In the genomic region with DNA sequence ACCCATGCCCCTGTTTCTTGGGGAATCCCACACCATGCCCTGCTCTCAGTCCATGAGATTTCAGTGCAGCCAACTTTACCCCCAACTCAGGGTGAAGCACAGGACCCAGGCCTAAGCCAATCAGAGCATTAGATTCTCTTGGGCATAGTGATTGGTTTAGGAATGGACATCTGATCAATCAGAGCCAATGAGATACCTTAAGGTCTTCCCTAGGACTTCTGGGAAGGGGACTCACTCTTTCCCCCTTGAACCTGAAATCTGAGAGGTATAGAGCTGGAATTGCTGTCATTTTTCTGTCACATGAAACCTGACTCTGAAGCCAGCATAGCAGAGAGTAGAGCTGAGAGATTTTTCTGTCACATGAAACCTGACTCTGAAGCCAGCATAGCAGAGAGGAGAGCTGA, we compare ENCODE assay signal across 2 cellular contexts.
TF ChIP-seq lines count a peak whose summit lies in the region.

No MANE protein-coding gene starts in this region.

TF ChIP-seq in HCT116, 20 proteins besides CTCF, POLR2A, EP300 and RAD21:
- TF ChIP-seq, protein P1, sequence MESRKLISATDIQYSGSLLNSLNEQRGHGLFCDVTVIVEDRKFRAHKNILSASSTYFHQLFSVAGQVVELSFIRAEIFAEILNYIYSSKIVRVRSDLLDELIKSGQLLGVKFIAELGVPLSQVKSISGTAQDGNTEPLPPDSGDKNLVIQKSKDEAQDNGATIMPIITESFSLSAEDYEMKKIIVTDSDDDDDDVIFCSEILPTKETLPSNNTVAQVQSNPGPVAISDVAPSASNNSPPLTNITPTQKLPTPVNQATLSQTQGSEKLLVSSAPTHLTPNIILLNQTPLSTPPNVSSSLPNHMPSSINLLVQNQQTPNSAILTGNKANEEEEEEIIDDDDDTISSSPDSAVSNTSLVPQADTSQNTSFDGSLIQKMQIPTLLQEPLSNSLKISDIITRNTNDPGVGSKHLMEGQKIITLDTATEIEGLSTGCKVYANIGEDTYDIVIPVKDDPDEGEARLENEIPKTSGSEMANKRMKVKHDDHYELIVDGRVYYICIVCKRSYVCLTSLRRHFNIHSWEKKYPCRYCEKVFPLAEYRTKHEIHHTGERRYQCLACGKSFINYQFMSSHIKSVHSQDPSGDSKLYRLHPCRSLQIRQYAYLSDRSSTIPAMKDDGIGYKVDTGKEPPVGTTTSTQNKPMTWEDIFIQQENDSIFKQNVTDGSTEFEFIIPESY (IDR thresholded peaks at IDR 0.05; ENCODE audit: extremely low read depth, insufficient replicate concordance, low read length) = no peak
- TF ChIP-seq, protein P2, sequence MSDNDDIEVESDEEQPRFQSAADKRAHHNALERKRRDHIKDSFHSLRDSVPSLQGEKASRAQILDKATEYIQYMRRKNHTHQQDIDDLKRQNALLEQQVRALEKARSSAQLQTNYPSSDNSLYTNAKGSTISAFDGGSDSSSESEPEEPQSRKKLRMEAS (IDR thresholded peaks at IDR 0.05) = no peak
- TF ChIP-seq POLR2AphosphoS5 (IDR thresholded peaks at IDR 0.05; ENCODE audit: low read depth, low read length) (no peak), FOSL1 (IDR thresholded peaks at IDR 0.05; ENCODE audit: low read depth) (no peak), ZNF274 (IDR thresholded peaks at IDR 0.05; ENCODE audit: low read depth, low read length) (no peak), ELF1 (IDR thresholded peaks at IDR 0.05; ENCODE audit: borderline replicate concordance, low read depth) (no peak), JUND (IDR thresholded peaks at IDR 0.05) (no peak), EGR1 (IDR thresholded peaks at IDR 0.05; ENCODE audit: low read depth) (no peak), CBX3 (IDR thresholded peaks at IDR 0.05; ENCODE audit: low read depth) (no peak), YY1 (IDR thresholded peaks at IDR 0.05; ENCODE audit: extremely low read depth, insufficient replicate concordance, low read depth, low read length) (no peak), EZH2 (IDR thresholded peaks at IDR 0.05) (no peak), ZFX (IDR thresholded peaks at IDR 0.05) (no peak), EZH2phosphoT487 (IDR thresholded peaks at IDR 0.05; ENCODE audit: borderline replicate concordance) (no peak), SP1 (IDR thresholded peaks at IDR 0.05; ENCODE audit: low read depth) (no peak), CEBPB (IDR thresholded peaks at IDR 0.05; ENCODE audit: low read depth) (no peak), SRF (IDR thresholded peaks at IDR 0.05; ENCODE audit: low read depth) (no peak), TCF7L2 (IDR thresholded peaks at IDR 0.05; ENCODE audit: borderline replicate concordance, extremely low read depth, insufficient read depth, insufficient read length) (no peak), SIN3A (IDR thresholded peaks at IDR 0.05; ENCODE audit: low read depth) (no peak)
- TF ChIP-seq, protein P3, sequence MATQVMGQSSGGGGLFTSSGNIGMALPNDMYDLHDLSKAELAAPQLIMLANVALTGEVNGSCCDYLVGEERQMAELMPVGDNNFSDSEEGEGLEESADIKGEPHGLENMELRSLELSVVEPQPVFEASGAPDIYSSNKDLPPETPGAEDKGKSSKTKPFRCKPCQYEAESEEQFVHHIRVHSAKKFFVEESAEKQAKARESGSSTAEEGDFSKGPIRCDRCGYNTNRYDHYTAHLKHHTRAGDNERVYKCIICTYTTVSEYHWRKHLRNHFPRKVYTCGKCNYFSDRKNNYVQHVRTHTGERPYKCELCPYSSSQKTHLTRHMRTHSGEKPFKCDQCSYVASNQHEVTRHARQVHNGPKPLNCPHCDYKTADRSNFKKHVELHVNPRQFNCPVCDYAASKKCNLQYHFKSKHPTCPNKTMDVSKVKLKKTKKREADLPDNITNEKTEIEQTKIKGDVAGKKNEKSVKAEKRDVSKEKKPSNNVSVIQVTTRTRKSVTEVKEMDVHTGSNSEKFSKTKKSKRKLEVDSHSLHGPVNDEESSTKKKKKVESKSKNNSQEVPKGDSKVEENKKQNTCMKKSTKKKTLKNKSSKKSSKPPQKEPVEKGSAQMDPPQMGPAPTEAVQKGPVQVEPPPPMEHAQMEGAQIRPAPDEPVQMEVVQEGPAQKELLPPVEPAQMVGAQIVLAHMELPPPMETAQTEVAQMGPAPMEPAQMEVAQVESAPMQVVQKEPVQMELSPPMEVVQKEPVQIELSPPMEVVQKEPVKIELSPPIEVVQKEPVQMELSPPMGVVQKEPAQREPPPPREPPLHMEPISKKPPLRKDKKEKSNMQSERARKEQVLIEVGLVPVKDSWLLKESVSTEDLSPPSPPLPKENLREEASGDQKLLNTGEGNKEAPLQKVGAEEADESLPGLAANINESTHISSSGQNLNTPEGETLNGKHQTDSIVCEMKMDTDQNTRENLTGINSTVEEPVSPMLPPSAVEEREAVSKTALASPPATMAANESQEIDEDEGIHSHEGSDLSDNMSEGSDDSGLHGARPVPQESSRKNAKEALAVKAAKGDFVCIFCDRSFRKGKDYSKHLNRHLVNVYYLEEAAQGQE (IDR thresholded peaks at IDR 0.05; ENCODE audit: low read depth) = no peak

TF ChIP-seq in GM23338, 12 proteins besides CTCF, POLR2A, EP300 and RAD21:
- TF ChIP-seq NANOG (IDR thresholded peaks at IDR 0.05; ENCODE audit: borderline replicate concordance) = no peak
- TF ChIP-seq STAT1 (IDR thresholded peaks at IDR 0.05; ENCODE audit: unreplicated experiment) = no peak
- no peak for TF ChIP-seq POLR2AphosphoS5 (IDR thresholded peaks at IDR 0.05; ENCODE audit: low read depth)
- TF ChIP-seq CREB1 (CRISPR knock-in tag; IDR thresholded peaks at IDR 0.05; ENCODE audit: low read depth) = no peak
- TF ChIP-seq JUNB (IDR thresholded peaks at IDR 0.05; ENCODE audit: unreplicated experiment) = no peak
- TF ChIP-seq ZNF114 (CRISPR knock-in tag; IDR thresholded peaks at IDR 0.05) = no peak
- no peak for TF ChIP-seq ZNF331 (CRISPR knock-in tag; IDR thresholded peaks at IDR 0.05; ENCODE audit: low read depth)
- TF ChIP-seq EZH2 (IDR thresholded peaks at IDR 0.05; ENCODE audit: low read depth, unreplicated experiment) = no peak
- no peak for TF ChIP-seq EZH2phosphoT487 (IDR thresholded peaks at IDR 0.05; ENCODE audit: unreplicated experiment)
- TF ChIP-seq, protein P4, sequence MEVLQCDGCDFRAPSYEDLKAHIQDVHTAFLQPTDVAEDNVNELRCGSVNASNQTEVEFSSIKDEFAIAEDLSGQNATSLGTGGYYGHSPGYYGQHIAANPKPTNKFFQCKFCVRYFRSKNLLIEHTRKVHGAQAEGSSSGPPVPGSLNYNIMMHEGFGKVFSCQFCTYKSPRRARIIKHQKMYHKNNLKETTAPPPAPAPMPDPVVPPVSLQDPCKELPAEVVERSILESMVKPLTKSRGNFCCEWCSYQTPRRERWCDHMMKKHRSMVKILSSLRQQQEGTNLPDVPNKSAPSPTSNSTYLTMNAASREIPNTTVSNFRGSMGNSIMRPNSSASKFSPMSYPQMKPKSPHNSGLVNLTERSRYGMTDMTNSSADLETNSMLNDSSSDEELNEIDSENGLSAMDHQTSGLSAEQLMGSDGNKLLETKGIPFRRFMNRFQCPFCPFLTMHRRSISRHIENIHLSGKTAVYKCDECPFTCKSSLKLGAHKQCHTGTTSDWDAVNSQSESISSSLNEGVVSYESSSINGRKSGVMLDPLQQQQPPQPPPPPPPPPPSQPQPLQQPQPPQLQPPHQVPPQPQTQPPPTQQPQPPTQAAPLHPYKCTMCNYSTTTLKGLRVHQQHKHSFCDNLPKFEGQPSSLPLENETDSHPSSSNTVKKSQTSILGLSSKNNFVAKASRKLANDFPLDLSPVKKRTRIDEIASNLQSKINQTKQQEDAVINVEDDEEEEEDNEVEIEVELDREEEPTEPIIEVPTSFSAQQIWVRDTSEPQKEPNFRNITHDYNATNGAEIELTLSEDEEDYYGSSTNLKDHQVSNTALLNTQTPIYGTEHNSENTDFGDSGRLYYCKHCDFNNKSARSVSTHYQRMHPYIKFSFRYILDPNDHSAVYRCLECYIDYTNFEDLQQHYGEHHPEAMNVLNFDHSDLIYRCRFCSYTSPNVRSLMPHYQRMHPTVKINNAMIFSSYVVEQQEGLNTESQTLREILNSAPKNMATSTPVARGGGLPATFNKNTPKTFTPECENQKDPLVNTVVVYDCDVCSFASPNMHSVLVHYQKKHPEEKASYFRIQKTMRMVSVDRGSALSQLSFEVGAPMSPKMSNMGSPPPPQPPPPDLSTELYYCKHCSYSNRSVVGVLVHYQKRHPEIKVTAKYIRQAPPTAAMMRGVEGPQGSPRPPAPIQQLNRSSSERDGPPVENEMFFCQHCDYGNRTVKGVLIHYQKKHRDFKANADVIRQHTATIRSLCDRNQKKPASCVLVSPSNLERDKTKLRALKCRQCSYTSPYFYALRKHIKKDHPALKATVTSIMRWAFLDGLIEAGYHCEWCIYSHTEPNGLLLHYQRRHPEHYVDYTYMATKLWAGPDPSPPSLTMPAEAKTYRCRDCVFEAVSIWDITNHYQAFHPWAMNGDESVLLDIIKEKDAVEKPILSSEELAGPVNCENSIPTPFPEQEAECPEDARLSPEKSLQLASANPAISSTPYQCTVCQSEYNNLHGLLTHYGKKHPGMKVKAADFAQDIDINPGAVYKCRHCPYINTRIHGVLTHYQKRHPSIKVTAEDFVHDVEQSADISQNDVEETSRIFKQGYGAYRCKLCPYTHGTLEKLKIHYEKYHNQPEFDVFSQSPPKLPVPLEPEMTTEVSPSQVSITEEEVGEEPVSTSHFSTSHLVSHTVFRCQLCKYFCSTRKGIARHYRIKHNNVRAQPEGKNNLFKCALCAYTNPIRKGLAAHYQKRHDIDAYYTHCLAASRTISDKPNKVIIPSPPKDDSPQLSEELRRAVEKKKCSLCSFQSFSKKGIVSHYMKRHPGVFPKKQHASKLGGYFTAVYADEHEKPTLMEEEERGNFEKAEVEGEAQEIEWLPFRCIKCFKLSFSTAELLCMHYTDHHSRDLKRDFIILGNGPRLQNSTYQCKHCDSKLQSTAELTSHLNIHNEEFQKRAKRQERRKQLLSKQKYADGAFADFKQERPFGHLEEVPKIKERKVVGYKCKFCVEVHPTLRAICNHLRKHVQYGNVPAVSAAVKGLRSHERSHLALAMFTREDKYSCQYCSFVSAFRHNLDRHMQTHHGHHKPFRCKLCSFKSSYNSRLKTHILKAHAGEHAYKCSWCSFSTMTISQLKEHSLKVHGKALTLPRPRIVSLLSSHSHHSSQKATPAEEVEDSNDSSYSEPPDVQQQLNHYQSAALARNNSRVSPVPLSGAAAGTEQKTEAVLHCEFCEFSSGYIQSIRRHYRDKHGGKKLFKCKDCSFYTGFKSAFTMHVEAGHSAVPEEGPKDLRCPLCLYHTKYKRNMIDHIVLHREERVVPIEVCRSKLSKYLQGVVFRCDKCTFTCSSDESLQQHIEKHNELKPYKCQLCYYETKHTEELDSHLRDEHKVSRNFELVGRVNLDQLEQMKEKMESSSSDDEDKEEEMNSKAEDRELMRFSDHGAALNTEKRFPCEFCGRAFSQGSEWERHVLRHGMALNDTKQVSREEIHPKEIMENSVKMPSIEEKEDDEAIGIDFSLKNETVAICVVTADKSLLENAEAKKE (CRISPR knock-in tag; IDR thresholded peaks at IDR 0.05) = no peak
- TF ChIP-seq, protein P5, sequence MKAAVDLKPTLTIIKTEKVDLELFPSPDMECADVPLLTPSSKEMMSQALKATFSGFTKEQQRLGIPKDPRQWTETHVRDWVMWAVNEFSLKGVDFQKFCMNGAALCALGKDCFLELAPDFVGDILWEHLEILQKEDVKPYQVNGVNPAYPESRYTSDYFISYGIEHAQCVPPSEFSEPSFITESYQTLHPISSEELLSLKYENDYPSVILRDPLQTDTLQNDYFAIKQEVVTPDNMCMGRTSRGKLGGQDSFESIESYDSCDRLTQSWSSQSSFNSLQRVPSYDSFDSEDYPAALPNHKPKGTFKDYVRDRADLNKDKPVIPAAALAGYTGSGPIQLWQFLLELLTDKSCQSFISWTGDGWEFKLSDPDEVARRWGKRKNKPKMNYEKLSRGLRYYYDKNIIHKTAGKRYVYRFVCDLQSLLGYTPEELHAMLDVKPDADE (IDR thresholded peaks at IDR 0.05) = no peak
- TF ChIP-seq, protein P3 (IDR thresholded peaks at IDR 0.05; ENCODE audit: unreplicated experiment) = no peak
